ENCODE assay signal across 16 cellular contexts in the genomic region with DNA sequence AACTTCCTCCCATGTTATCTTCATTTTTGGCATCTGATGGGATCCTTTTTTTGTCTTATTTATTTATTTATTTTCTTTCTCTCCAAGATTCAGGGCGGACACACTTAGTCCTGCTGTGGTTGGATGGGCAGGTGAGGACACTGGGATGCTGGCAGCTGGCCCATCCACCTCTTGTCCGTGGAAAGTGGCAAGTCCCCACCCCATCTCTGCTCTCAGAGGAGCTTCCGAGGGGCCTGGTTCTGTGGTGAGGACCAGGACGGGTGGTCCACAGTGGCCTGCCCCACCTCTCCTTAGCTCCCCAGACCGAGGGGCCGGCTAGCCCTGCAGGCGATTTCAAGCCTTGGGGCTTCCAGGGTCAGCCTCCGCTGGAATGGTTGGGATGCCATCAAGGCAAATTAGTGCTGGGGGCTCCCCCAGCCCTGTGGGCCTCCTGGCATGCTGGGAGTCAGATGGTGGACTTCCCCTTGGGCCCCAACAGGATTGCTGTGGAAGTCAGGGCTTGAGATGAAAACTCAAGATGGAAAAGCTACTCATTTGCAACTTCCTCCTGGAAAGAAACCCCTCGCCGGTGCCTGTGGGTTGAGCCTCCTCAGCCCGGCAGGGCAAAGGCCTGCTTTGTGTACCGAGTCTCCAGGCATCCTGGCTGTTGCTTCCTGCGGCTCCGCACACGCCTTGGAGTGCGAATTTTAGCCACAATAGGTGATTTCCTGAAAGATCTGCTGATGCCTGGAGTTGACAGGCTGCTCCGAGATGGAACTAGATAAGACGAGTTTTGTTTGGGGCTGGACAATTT. TPM values are rescaled to one million over a fixed set of nuclear protein-coding genes. Genes with fewer than 3 reads are reported as not detected.
DNase-seq lines count a peak whose midpoint lies in the region; ATAC-seq and TF ChIP-seq lines count a peak whose summit lies in the region.
"Had no signal": no experiment of that assay in that cellular context is flagged by ENCODE, and none has a peak within 500 bp of the region (broad histone marks: within the 10 kb centered on the region; RNA-seq: fewer than 3 reads in every experiment).

No MANE protein-coding gene starts in this region.

- H3K36me3 ChIP-seq in Panc1 (ENCODE audit: control insufficient read depth, insufficient read depth, low read length) (no peaks in the 10 kb centered on the region), esophagus muscularis mucosa (no peaks in the 10 kb centered on the region), lower lobe of right lung (no peaks in the 10 kb centered on the region), stomach smooth muscle (ENCODE audit: control insufficient read depth in 2 of 2, insufficient read depth in 2 of 2, low read length in 2 of 2) (no peaks in the 10 kb centered on the region)
- H3K36me3 ChIP-seq: prostate gland had no signal

- no peak for TF ChIP-seq POLR2A in esophagus muscularis mucosa (IDR thresholded peaks at IDR 0.05; ENCODE audit: low read depth)

- in situ Hi-C loops in Panc1 (cut with HindIII; ENCODE audit: low pct_unique_long_range_greater_than_20kb, low sequenced_read_pairs): no loop called here

- H3K9me3 ChIP-seq in Panc1 (ENCODE audit: control insufficient read depth, insufficient read depth, low read depth, low read length) (no peaks in the 10 kb centered on the region), esophagus muscularis mucosa (peaks cover 0 to 4% (median 0%) of the 10 kb centered on the region in 4 donors), lower lobe of right lung (no peaks in the 10 kb centered on the region), stomach smooth muscle (ENCODE audit: control insufficient read depth in 2 of 2, low read length in 2 of 2) (no peaks in the 10 kb centered on the region)
- H3K9me3 ChIP-seq: prostate gland had no signal

- CTCF ChIA-PET in Panc1 (lab: Charles Lee): no interaction called here

- ATAC-seq in Panc1 (no peak), lower lobe of right lung (peak in 1 of 2 donors; percentile 24)

- H3K4me1 ChIP-seq in Panc1 (ENCODE audit: control insufficient read depth, insufficient read depth, low read length): peaks cover 28% of the 10 kb centered on the region
- peaks cover 28 to 30% (median 29%) of the 10 kb centered on the region in 4 donors for H3K4me1 ChIP-seq in esophagus muscularis mucosa
- H3K4me1 ChIP-seq in lower lobe of right lung: peaks cover 43% of the 10 kb centered on the region
- H3K4me1 ChIP-seq in stomach smooth muscle (ENCODE audit: control insufficient read depth, insufficient read depth, low read length): peaks cover 4% of the 10 kb centered on the region
- H3K4me1 ChIP-seq: prostate gland had no signal

- no peak overlapping the region for H3K9ac ChIP-seq in stomach smooth muscle (ENCODE audit: low read length in 2 of 2)

- 62% methylated on average over 12 of the region's 18 CpGs for WGBS in esophagus muscularis mucosa

- intact Hi-C loops in Panc1 (cut with micrococcal nuclease; ENCODE audit: unreplicated experiment) (no loop called here), esophagus muscularis mucosa (cut with DNase I) (no loop called here), lower lobe of right lung (cut with DNase I) (no loop called here)

- 0 out of 2 replicates have a peak overlapping the region, but pooled peaks have one; percentile 13 for H3K27ac ChIP-seq in Panc1 (ENCODE audit: low read length)
- peak overlapping the region; percentile 20 to 72 (median 62) for H3K27ac ChIP-seq in esophagus muscularis mucosa (replicated peaks in 1 of 4)
- H3K27ac ChIP-seq in lower lobe of right lung: peak overlapping the region; percentile 82
- H3K27ac ChIP-seq in stomach smooth muscle (ENCODE audit: low read length): peak overlapping the region; percentile 18
- H3K27ac ChIP-seq: prostate gland had no signal

- BruUV-seq in Panc1 (replicated peaks; lab: Mats Ljungman, UMichigan): no TSS peak

- no peaks in the 10 kb centered on the region for H3K27me3 ChIP-seq in Panc1 (ENCODE audit: control insufficient read depth, insufficient read depth, low read length)
- no peaks in the 10 kb centered on the region for H3K27me3 ChIP-seq in esophagus muscularis mucosa
- H3K27me3 ChIP-seq in lower lobe of right lung (ENCODE audit: low read depth): no peaks in the 10 kb centered on the region
- H3K27me3 ChIP-seq in stomach smooth muscle (ENCODE audit: control insufficient read depth in 1 of 2, insufficient read depth in 2 of 2, low read length in 2 of 2): peaks cover 0 to 2% of the 10 kb centered on the region in 2 donors

- H3K4me3 ChIP-seq in Panc1 (ENCODE audit: low read depth in 2 of 2, low read length in 2 of 2) (no peak overlapping the region), esophagus muscularis mucosa (no peak overlapping the region), lower lobe of right lung (no peak overlapping the region), stomach smooth muscle (ENCODE audit: low read length in 2 of 2) (no peak overlapping the region)
- H3K4me3 ChIP-seq: prostate gland had no signal

- POLR2A ChIA-PET in Panc1 (lab: Charles Lee): no interaction called here

- TF ChIP-seq CTCF in Panc1 (IDR thresholded peaks at IDR 0.05) (no peak), esophagus muscularis mucosa (IDR thresholded peaks at IDR 0.05) (no peak), lower lobe of right lung (IDR thresholded peaks at IDR 0.05) (no peak)

- no peak for TF ChIP-seq EP300 in esophagus muscularis mucosa (IDR thresholded peaks at IDR 0.05)

- DNase-seq in Panc1 (ENCODE audit: low read depth, low spot score) (no peak), esophagus muscularis mucosa (ENCODE audit: extremely low spot score) (no peak), lower lobe of right lung (no peak), NCI-H2107 treated with DMSO at 0.1 percent for 48 hours (lab: John Stamatoyannopoulos, UW; ENCODE audit: unreplicated experiment) (no peak), NCI-H1105 (lab: John Stamatoyannopoulos, UW) (no peak), SW480 (ENCODE audit: low spot score) (no peak), DMS79 treated with DMSO at 0.1 percent for 48 hours (lab: John Stamatoyannopoulos, UW) (no peak)
- DNase-seq: activated CD4-positive, alpha-beta T cell treated with anti-CD3 and anti-CD28 coated beads, Interleukin-2, amount 10 ng/mL, durations not matched to agents 7 days and 5 days; activated T-cell treated with anti-CD3 and anti-CD28 coated beads for 4 hours; AML-193; naive B cell; NK-92 treated with Interleukin-12 subunit alpha and Interleukin-12 subunit beta, amount 100 ng/mL, for 24 hours; SHP77 had no signal

RNA-seq across cellular contexts. Expression of gene LINC01488, which starts 31.2 kb away (rescaled TPM):
- total RNA-seq in Panc1 (2021; ENCODE audit: unreplicated experiment): not detected
- not detected for polyA plus RNA-seq in Panc1 (2012; ENCODE audit: insufficient read length)
- not detected for total RNA-seq in esophagus muscularis mucosa
- total RNA-seq in lower lobe of right lung: not detected
- total RNA-seq: activated CD4-positive, alpha-beta T cell treated with anti-CD3 and anti-CD28 coated beads, Interleukin-2, amount 10 ng/mL, durations not matched to agents 7 days and 5 days; kidney epithelial cell; prostate gland had no signal

Comparison
In these comparisons a context has a peak if more than half of its experiments do, and no peak if none do; other contexts are left out.
1. H3K27ac ChIP-seq: peak in every context shown above with its lines; median percentile 82 in lower lobe of right lung; 62 in esophagus muscularis mucosa; 18 in stomach smooth muscle; 13 in Panc1.